ENCODE assay signal across 29 cellular contexts in the genomic region with DNA sequence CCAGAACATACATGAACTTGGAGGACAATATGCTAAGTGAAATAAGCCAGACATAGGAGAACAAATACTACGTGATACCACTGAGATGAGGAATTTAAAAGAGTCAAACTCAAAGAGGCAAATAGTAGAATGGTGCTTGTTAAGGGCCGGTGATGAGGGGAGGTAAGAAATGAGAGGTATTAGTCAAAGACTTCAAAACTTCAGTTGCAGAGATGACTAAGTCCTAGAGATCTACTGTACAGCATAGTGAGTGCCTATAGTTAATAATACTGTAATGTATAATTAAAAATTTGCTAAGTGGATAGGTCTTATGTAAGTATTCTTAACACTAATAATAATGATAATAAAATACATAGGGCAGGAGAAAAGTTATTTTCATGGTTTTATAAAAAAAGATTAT.
"Had no signal": no experiment of that assay in that cellular context is flagged by ENCODE, and none has a peak within 500 bp of the region (broad histone marks: within the 10 kb centered on the region; RNA-seq: fewer than 3 reads in every experiment).

No MANE protein-coding gene starts in this region.

- H3K27me3 Mint-ChIP-seq: dendritic cell treated with granulocyte-macrophage colony-stimulating factor and Interleukin-4, amounts not matched to agents 40 ng/mL and 50 ng/mL, for 4 days; naive thymus-derived CD4-positive, alpha-beta T cell; stimulated activated naive B cell treated with anti-CD40 and anti-IgM and Interleukin-4, amounts not matched to agents 10 μg/mL and 1 μg/mL and 100 μg/mL, for 72 hours; stimulated activated naive CD8-positive, alpha-beta T cell treated with anti-CD3 and anti-CD28 coated beads, Interleukin-15, amount 100 ng/mL, for 72 hours had no signal

- H3K4me1 ChIP-seq: colonic mucosa, esophagus muscularis mucosa, heart right ventricle, left lung, neural progenitor cell, psoas muscle, sigmoid colon, spleen, suprapubic skin, transverse colon, upper lobe of right lung, uterus had no signal

- ATAC-seq: heart right ventricle; left cardiac atrium; left lung; naive thymus-derived CD4-positive, alpha-beta T cell; psoas muscle; right cardiac atrium; stimulated activated naive B cell treated with anti-CD40 and anti-IgM and Interleukin-4, amounts not matched to agents 10 μg/mL and 1 μg/mL and 100 μg/mL, for 72 hours; stimulated activated naive CD8-positive, alpha-beta T cell treated with anti-CD3 and anti-CD28 coated beads, Interleukin-15, amount 100 ng/mL, for 72 hours; upper lobe of right lung had no signal

- H3K36me3 ChIP-seq: colonic mucosa, esophagus muscularis mucosa, heart right ventricle, left lung, neural progenitor cell, sigmoid colon, spleen, suprapubic skin, transverse colon, upper lobe of right lung, uterus had no signal

- H3K4me1 Mint-ChIP-seq: endodermal cell; naive thymus-derived CD4-positive, alpha-beta T cell; nephron; neural progenitor cell; stimulated activated naive B cell treated with anti-CD40 and anti-IgM and Interleukin-4, amounts not matched to agents 10 μg/mL and 1 μg/mL and 100 μg/mL, for 72 hours; stimulated activated naive CD8-positive, alpha-beta T cell treated with anti-CD3 and anti-CD28 coated beads, Interleukin-15, amount 100 ng/mL, for 72 hours had no signal

- H2AFZ ChIP-seq: neural progenitor cell had no signal

- H3K4me2 ChIP-seq: neural progenitor cell had no signal

- FAIRE-seq: islet of Langerhans had no signal

- DNase-seq: colonic mucosa; effector CD8-positive, alpha-beta T cell; endodermal cell; foreskin melanocyte; glutamatergic neuron; heart right ventricle; hippocampal formation; left cardiac atrium; left lung; mesendoderm; midbrain; naive thymus-derived CD4-positive, alpha-beta T cell; posterior cingulate gyrus; psoas muscle; right cardiac atrium; sigmoid colon; spleen; stimulated activated CD4-positive, alpha-beta T cell treated with anti-CD3 and anti-CD28 coated beads, Interleukin-4, amount 100 ng/mL, for 4 hours; stimulated activated naive B cell treated with anti-CD40 and anti-IgM and Interleukin-4, amounts not matched to agents 10 μg/mL and 1 μg/mL and 100 μg/mL, for 72 hours; stimulated activated naive CD8-positive, alpha-beta T cell treated with anti-CD3 and anti-CD28 coated beads, Interleukin-15, amount 100 ng/mL, for 72 hours; transverse colon; upper lobe of right lung; uterus had no signal

- H3K4me3 Mint-ChIP-seq: dendritic cell treated with granulocyte-macrophage colony-stimulating factor and Interleukin-4, amounts not matched to agents 40 ng/mL and 50 ng/mL, for 4 days; endodermal cell; naive thymus-derived CD4-positive, alpha-beta T cell; nephron; neural progenitor cell; stimulated activated naive B cell treated with anti-CD40 and anti-IgM and Interleukin-4, amounts not matched to agents 10 μg/mL and 1 μg/mL and 100 μg/mL, for 72 hours; stimulated activated naive CD8-positive, alpha-beta T cell treated with anti-CD3 and anti-CD28 coated beads, Interleukin-15, amount 100 ng/mL, for 72 hours had no signal

- H3K9me3 Mint-ChIP-seq: dendritic cell treated with granulocyte-macrophage colony-stimulating factor and Interleukin-4, amounts not matched to agents 40 ng/mL and 50 ng/mL, for 4 days had no signal

- H3K27ac ChIP-seq: colonic mucosa, esophagus muscularis mucosa, heart right ventricle, left lung, neural progenitor cell, psoas muscle, sigmoid colon, spleen, suprapubic skin, transverse colon, upper lobe of right lung, uterus had no signal

- H3K36me3 Mint-ChIP-seq: naive thymus-derived CD4-positive, alpha-beta T cell; neural progenitor cell; stimulated activated naive B cell treated with anti-CD40 and anti-IgM and Interleukin-4, amounts not matched to agents 10 μg/mL and 1 μg/mL and 100 μg/mL, for 72 hours had no signal

- H3K27me3 ChIP-seq: colonic mucosa, esophagus muscularis mucosa, heart right ventricle, left lung, neural progenitor cell, sigmoid colon, spleen, suprapubic skin, transverse colon, upper lobe of right lung, uterus had no signal

- H3K27ac Mint-ChIP-seq: dendritic cell treated with granulocyte-macrophage colony-stimulating factor and Interleukin-4, amounts not matched to agents 40 ng/mL and 50 ng/mL, for 4 days; endodermal cell; naive thymus-derived CD4-positive, alpha-beta T cell; nephron; neural progenitor cell; stimulated activated naive B cell treated with anti-CD40 and anti-IgM and Interleukin-4, amounts not matched to agents 10 μg/mL and 1 μg/mL and 100 μg/mL, for 72 hours; stimulated activated naive CD8-positive, alpha-beta T cell treated with anti-CD3 and anti-CD28 coated beads, Interleukin-15, amount 100 ng/mL, for 72 hours had no signal

- H3K9ac ChIP-seq: neural progenitor cell had no signal

- H3K9me3 ChIP-seq: colonic mucosa, upper lobe of right lung, uterus had no signal

- H3K4me3 ChIP-seq: colonic mucosa, esophagus muscularis mucosa, heart right ventricle, left lung, neural progenitor cell, psoas muscle, sigmoid colon, spleen, suprapubic skin, transverse colon, upper lobe of right lung, uterus had no signal
